Comparison of ENCODE assay signal across 8 cellular contexts in the genomic region with DNA sequence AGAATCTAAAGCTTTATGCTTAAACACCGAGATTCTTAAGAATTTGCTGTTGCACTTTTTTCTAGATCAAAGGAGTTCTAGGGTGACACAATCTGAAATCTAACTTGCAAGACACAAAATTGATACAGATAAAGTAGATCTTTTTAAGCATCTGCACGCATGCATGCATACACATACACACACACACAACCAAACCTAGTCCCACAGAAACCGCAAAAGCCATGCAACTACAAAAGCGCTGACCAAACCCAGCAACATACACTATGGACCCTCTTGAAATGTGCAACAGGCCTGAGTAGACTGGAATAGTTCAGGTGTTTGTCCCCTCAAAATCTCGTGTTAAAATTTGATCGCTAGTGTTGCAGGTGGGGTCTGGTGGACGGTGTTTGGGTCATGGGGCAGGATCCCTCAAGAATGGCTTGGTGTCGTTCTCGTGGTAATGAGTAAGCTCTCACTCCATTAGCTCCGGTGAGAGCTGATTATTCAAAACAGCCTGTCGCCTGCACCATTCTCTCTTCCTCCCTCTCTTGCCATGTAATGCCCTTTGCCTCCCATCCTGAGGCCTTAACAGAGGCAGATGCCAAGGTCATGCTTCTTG. TPM values are rescaled to one million over a fixed set of nuclear protein-coding genes. Genes with fewer than 3 reads are reported as not detected.
DNase-seq lines count a peak whose midpoint lies in the region; ATAC-seq and TF ChIP-seq lines count a peak whose summit lies in the region.
"Had no signal": no experiment of that assay in that cellular context is flagged by ENCODE, and none has a peak within 500 bp of the region (broad histone marks: within the 10 kb centered on the region; RNA-seq: fewer than 3 reads in every experiment).

No MANE protein-coding gene starts in this region.

- H3K4me1 Mint-ChIP-seq in activated CD8-positive, alpha-beta T cell treated with anti-CD3 and anti-CD28 coated beads, Interleukin-2, amount 10 ng/mL, durations not matched to agents 7 days and 5 days (ENCODE audit: low read depth), result peaks cover 77% of the 10 kb centered on the region
- peaks cover 69 to 72% of the 10 kb centered on the region in 2 donors for H3K4me1 Mint-ChIP-seq in natural killer cell

- TF ChIP-seq CTCF in natural killer cell (IDR thresholded peaks at IDR 0.05), result no peak

- intact Hi-C loops in natural killer cell (cut with micrococcal nuclease), result no loop called here

- H3K4me3 Mint-ChIP-seq in activated CD8-positive, alpha-beta T cell treated with anti-CD3 and anti-CD28 coated beads, Interleukin-2, amount 10 ng/mL, durations not matched to agents 7 days and 5 days, result peak overlapping the region; percentile 11
- no peak overlapping the region for H3K4me3 Mint-ChIP-seq in natural killer cell

- CTCF ChIA-PET in activated CD8-positive, alpha-beta T cell treated with anti-CD3 and anti-CD28 coated beads, Interleukin-2, amount 10 ng/mL, durations not matched to agents 7 days and 5 days (lab: Charles Lee), result interaction anchor here (1.4 to 1.5 kb wide), 3 partner anchors 12 to 157 kb away, joined by 3 to 5 read pairs (median 5); no protein-coding TSS in a partner anchor

- POLR2A ChIA-PET in activated CD8-positive, alpha-beta T cell treated with anti-CD3 and anti-CD28 coated beads, Interleukin-2, amount 10 ng/mL, durations not matched to agents 7 days and 5 days (lab: Charles Lee), result interaction anchor here (0.7 to 2.0 kb wide), 2 partner anchors 54 to 110 kb away, joined by 3 to 6 read pairs; no protein-coding TSS in a partner anchor

- ATAC-seq in GM18502 (IDR thresholded peaks at IDR 0.05; ENCODE audit: poor library complexity, unreplicated experiment) (peak; percentile 19), HG02571 (IDR thresholded peaks at IDR 0.05; ENCODE audit: unreplicated experiment) (peak; percentile 30), natural killer cell (no peak), GM21737 (IDR thresholded peaks at IDR 0.05; ENCODE audit: unreplicated experiment) (no peak)
- no peak for ATAC-seq in activated CD8-positive, alpha-beta T cell treated with anti-CD3 and anti-CD28 coated beads, Interleukin-2, amount 10 ng/mL, durations not matched to agents 7 days and 5 days
- ATAC-seq: Right ventricle myocardium inferior had no signal

- H3K36me3 Mint-ChIP-seq in activated CD8-positive, alpha-beta T cell treated with anti-CD3 and anti-CD28 coated beads, Interleukin-2, amount 10 ng/mL, durations not matched to agents 7 days and 5 days (ENCODE audit: low read depth), result peaks cover 89% of the 10 kb centered on the region
- peaks cover 7% of the 10 kb centered on the region for H3K36me3 Mint-ChIP-seq in natural killer cell

- H3K9me3 Mint-ChIP-seq in activated CD8-positive, alpha-beta T cell treated with anti-CD3 and anti-CD28 coated beads, Interleukin-2, amount 10 ng/mL, durations not matched to agents 7 days and 5 days (ENCODE audit: insufficient read depth), result peaks cover 4% of the 10 kb centered on the region
- peaks cover 2 to 3% of the 10 kb centered on the region in 2 donors for H3K9me3 Mint-ChIP-seq in natural killer cell

- no peaks in the 10 kb centered on the region for H3K27me3 Mint-ChIP-seq in activated CD8-positive, alpha-beta T cell treated with anti-CD3 and anti-CD28 coated beads, Interleukin-2, amount 10 ng/mL, durations not matched to agents 7 days and 5 days (ENCODE audit: low read depth)
- H3K27me3 Mint-ChIP-seq in natural killer cell (ENCODE audit: low read depth in 2 of 2), result no peaks in the 10 kb centered on the region

- H3K27ac Mint-ChIP-seq in activated CD8-positive, alpha-beta T cell treated with anti-CD3 and anti-CD28 coated beads, Interleukin-2, amount 10 ng/mL, durations not matched to agents 7 days and 5 days, result peak overlapping the region; percentile 73
- peak overlapping the region; percentile 83 to 92 for H3K27ac Mint-ChIP-seq in natural killer cell

- no peak for DNase-seq in activated CD8-positive, alpha-beta T cell treated with anti-CD3 and anti-CD28 coated beads, Interleukin-2, amount 10 ng/mL, durations not matched to agents 7 days and 5 days
- no peak for DNase-seq in natural killer cell
- DNase-seq in central memory CD4-positive, alpha-beta T cell, result no peak
- DNase-seq in AG08395 (ENCODE audit: low spot score), result no peak

RNA-seq across cellular contexts. Expression of gene IRF2, which starts 52.7 kb away (rescaled TPM):
- 10 to 100 TPM; 59.7 to 65.3 TPM for total RNA-seq in activated CD8-positive, alpha-beta T cell treated with anti-CD3 and anti-CD28 coated beads, Interleukin-2, amount 10 ng/mL, durations not matched to agents 7 days and 5 days
- total RNA-seq in natural killer cell, result 10 to 100 TPM; 50.6 to 68.5 (median 59.8) TPM

Comparison
In these comparisons a context has a peak if more than half of its experiments do, and no peak if none do; other contexts are left out.
1. ATAC-seq: peak in GM18502 (single experiment) and HG02571 (single experiment); none in activated CD8-positive, alpha-beta T cell treated with anti-CD3 and anti-CD28 coated beads, Interleukin-2, amount 10 ng/mL, durations not matched to agents 7 days and 5 days (single experiment), natural killer cell (0 of 3) and GM21737 (single experiment).